In the genomic region with DNA sequence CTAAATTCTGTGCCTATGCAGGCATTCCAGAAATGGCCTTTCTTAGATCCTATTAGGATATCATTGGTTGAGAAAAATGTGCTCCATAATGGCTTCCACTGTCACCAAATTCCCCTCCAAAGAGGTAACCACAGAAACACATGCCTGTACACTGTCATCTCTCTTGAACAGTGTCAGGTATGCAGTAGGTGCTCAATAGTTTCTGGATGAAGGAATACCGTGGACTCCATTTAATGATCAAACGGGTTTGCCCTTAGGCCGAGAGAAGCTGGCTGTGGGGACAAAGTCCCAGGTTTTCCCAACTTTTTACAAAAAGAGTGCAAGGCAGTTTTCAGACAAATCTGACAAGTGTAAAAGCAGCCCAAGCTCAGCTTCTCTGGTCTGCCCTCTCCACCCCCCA, we compare ENCODE assay signal across 11 cellular contexts.
"Had no signal": no experiment of that assay in that cellular context is flagged by ENCODE, and none has a peak within 500 bp of the region (broad histone marks: within the 10 kb centered on the region; RNA-seq: fewer than 3 reads in every experiment).

No MANE protein-coding gene starts in this region.

- H3K9me3 ChIP-seq: HAP-1 had no signal

- DNase-seq: GM23248, GOT3, H7, H9, HCEC 1CT, HFFc6 had no signal

- ATAC-seq: GM23338, HCT116 had no signal

- FAIRE-seq: H1, H54 had no signal

- H2AFZ ChIP-seq: GM23248, GM23338 had no signal

- H3K4me2 ChIP-seq: GM23338 had no signal

- H3K4me3 ChIP-seq: GM23248, GM23338, HAP-1 had no signal

- H3K27ac ChIP-seq: GM23248 had no signal

- H3K4me1 ChIP-seq: HAP-1 had no signal

- H3K9ac ChIP-seq: GM23248 had no signal

- H3K36me3 ChIP-seq: HAP-1 had no signal
